Comparison of ENCODE assay signal across 9 cellular contexts in genomic region chr5:15499528-15500325, GRCh38. TPM values are rescaled to one million over a fixed set of nuclear protein-coding genes. Genes with fewer than 3 reads are reported as not detected.
DNase-seq lines count a peak whose midpoint lies in the region; FAIRE-seq and TF ChIP-seq lines count a peak whose summit lies in the region.
"Had no signal": no experiment of that assay in that cellular context is flagged by ENCODE, and none has a peak within 500 bp of the region (broad histone marks: within the 10 kb centered on the region; RNA-seq: fewer than 3 reads in every experiment).

Gene FBXL7, plus strand, starts transcription at chr5:15500180.

- TSS peak; percentile 57 for BruUV-seq in endothelial cell of umbilical vein (replicated peaks; lab: Mats Ljungman, UMichigan)

- in situ Hi-C loops in transverse colon (cut with MboI; ENCODE audit: low pct_ligation_motif_present in 1 of 4, low pct_unique_long_range_greater_than_20kb in 1 of 4, low sequenced_read_pairs in 3 of 4) = no loop called here

- H3K27me3 ChIP-seq in endothelial cell of umbilical vein (ENCODE audit: control insufficient read depth in 2 of 2, insufficient read depth in 2 of 2, low read length in 2 of 2) (no peaks in the 10 kb centered on the region), transverse colon (peaks cover 29% of the 10 kb centered on the region)
- H3K27me3 ChIP-seq: BLaER1 had no signal

- TF ChIP-seq EP300 in transverse colon (IDR thresholded peaks at IDR 0.05; ENCODE audit: low read depth) = no peak

- POLR2A ChIA-PET in endothelial cell of umbilical vein (lab: Charles Lee) = interaction anchor here (1.0 kb wide), 1 partner anchor 11 kb away, joined by 5 read pairs; no protein-coding TSS in a partner anchor

- peak in 2 of 3 experiments; percentile 57 to 60 for DNase-seq in NCI-H1417 (lab: John Stamatoyannopoulos, UW)
- DNase-seq in NCI-H1417 treated with DMSO at 0.1 percent for 48 hours (lab: John Stamatoyannopoulos, UW) = no peak
- peak; percentile 87 to 92 for DNase-seq in NCI-H524 (lab: John Stamatoyannopoulos, UW)
- DNase-seq in endothelial cell of umbilical vein (ENCODE audit: low read depth, low spot score) = peak; percentile 81
- peak; percentile 86 for DNase-seq in medulla oblongata (ENCODE audit: extremely low spot score)
- DNase-seq in transverse colon = peak; percentile 55
- no peak for DNase-seq in activated CD4-positive, alpha-beta T cell treated with anti-CD3 and anti-CD28 coated beads, Interleukin-2, amount 50 U/mL, for 1 hour
- no peak for DNase-seq in activated T-cell treated with anti-CD3 and anti-CD28 coated beads for 4 hours

- TF ChIP-seq CTCF in endothelial cell of umbilical vein (IDR thresholded peaks at IDR 0.05; ENCODE audit: extremely low read depth in 1 of 2, insufficient read depth in 1 of 2, low read depth in 1 of 2, low read length in 2 of 2) (peak in 1 of 2 donors; percentile 24), transverse colon (IDR thresholded peaks at IDR 0.05) (no peak)

- CTCF ChIA-PET in endothelial cell of umbilical vein (lab: Charles Lee) = interaction anchor here (0.7 to 4.5 kb wide), 9 partner anchors 77 to 499 kb away, joined by 3 to 21 read pairs (median 4); no protein-coding TSS in a partner anchor

- H3K4me3 ChIP-seq in endothelial cell of umbilical vein (replicated peaks in 1 of 3; ENCODE audit: insufficient read depth in 1 of 3, low read depth in 1 of 3, low read length in 3 of 3) = peak within 1 kb of the TSS; percentile 83 to 98 (median 88)
- H3K4me3 ChIP-seq in transverse colon = peak within 1 kb of the TSS; percentile 53 to 72 (median 59)
- H3K4me3 ChIP-seq: BLaER1 had no signal

- no peaks in the 10 kb centered on the region for H3K36me3 ChIP-seq in endothelial cell of umbilical vein (ENCODE audit: control insufficient read depth in 2 of 2, extremely low read depth in 1 of 2, insufficient read depth in 2 of 2, low read length in 2 of 2)
- no peaks in the 10 kb centered on the region for H3K36me3 ChIP-seq in transverse colon
- H3K36me3 ChIP-seq: BLaER1 had no signal

- 9% methylated on average over 25 of the region's 61 CpGs; no CpG with 5 or more reads in 1 of the 2 donors for WGBS in transverse colon (ENCODE audit: low coverage in 1 of 2), 2 donors

- no peaks in the 10 kb centered on the region for H3K9me3 ChIP-seq in endothelial cell of umbilical vein (replicated peaks; ENCODE audit: control insufficient read depth, insufficient read depth, low read length)
- no peaks in the 10 kb centered on the region for H3K9me3 ChIP-seq in transverse colon

- H3K4me1 ChIP-seq in endothelial cell of umbilical vein (ENCODE audit: control insufficient read depth, extremely low read depth, insufficient read depth, low read length) (peaks cover 34% of the 10 kb centered on the region), transverse colon (peaks cover 0 to 10% (median 4%) of the 10 kb centered on the region in 4 donors)
- H3K4me1 ChIP-seq: BLaER1 had no signal

- H3K9ac ChIP-seq in endothelial cell of umbilical vein (replicated peaks; ENCODE audit: extremely low read depth, insufficient read depth, low read length) = peak within 1 kb of the TSS; percentile 91
- H3K9ac ChIP-seq: BLaER1 had no signal

- peak; percentile 78 for FAIRE-seq in endothelial cell of umbilical vein (lab: Jason Lieb, UNC)

- TF ChIP-seq POLR2A in endothelial cell of umbilical vein (IDR thresholded peaks at IDR 0.05; ENCODE audit: low read depth, low read length) (peak; percentile 88), transverse colon (IDR thresholded peaks at IDR 0.05) (no peak)

- intact Hi-C loops in endothelial cell of umbilical vein (cut with micrococcal nuclease) = loop anchor here (1.0 to 10.0 kb wide), 9 partner anchors 73 to 494 kb away; no protein-coding TSS in a partner anchor
- intact Hi-C loops in transverse colon (cut with DNase I; ENCODE audit: low total_unique reads) = no loop called here

- H2AFZ ChIP-seq in endothelial cell of umbilical vein (ENCODE audit: low read depth, low read length) = peak within 1 kb of the TSS; percentile 97

- H3K9me1 ChIP-seq in endothelial cell of umbilical vein (replicated peaks; ENCODE audit: control insufficient read depth, extremely low read depth, insufficient read depth, low read length) = no peaks in the 10 kb centered on the region

- peaks cover 38% of the 10 kb centered on the region for H3K79me2 ChIP-seq in endothelial cell of umbilical vein (ENCODE audit: control insufficient read depth, insufficient read depth, low read length)

- dilution Hi-C loops in endothelial cell of umbilical vein (cut with MboI; ENCODE audit: extremely low pct_ligation_motif_present, low sequenced_read_pairs) = no loop called here

- no peaks in the 10 kb centered on the region for H4K20me1 ChIP-seq in endothelial cell of umbilical vein (replicated peaks; ENCODE audit: control insufficient read depth, extremely low read depth, insufficient read depth, low read length)
- H4K20me1 ChIP-seq: BLaER1 had no signal

- H3K27ac ChIP-seq in endothelial cell of umbilical vein (ENCODE audit: insufficient read depth, low read depth, low read length) = peak within 1 kb of the TSS; percentile 66
- peak within 1 kb of the TSS; percentile 83 to 90 (median 86) for H3K27ac ChIP-seq in transverse colon
- H3K27ac ChIP-seq: BLaER1 had no signal

- peak within 1 kb of the TSS; percentile 99 for H3K4me2 ChIP-seq in endothelial cell of umbilical vein (ENCODE audit: insufficient read depth, low read length)
- H3K4me2 ChIP-seq: BLaER1 had no signal

TF ChIP-seq in endothelial cell of umbilical vein, 7 proteins besides CTCF, POLR2A, EP300 and RAD21:
- TF ChIP-seq MYC (IDR thresholded peaks at IDR 0.05; ENCODE audit: low read depth, low read length) = no peak
- TF ChIP-seq EZH2 (IDR thresholded peaks at IDR 0.05; ENCODE audit: borderline replicate concordance, low read depth, low read length, severe bottlenecking) = no peak
- no peak for TF ChIP-seq MAX (IDR thresholded peaks at IDR 0.05; ENCODE audit: insufficient read depth, insufficient read length)
- TF ChIP-seq POLR2AphosphoS5 (IDR thresholded peaks at IDR 0.05; ENCODE audit: insufficient read depth, low read depth, low read length) = peak; percentile 92

RNA-seq across cellular contexts. Expression of gene FBXL7, which starts in this region (rescaled TPM):
- total RNA-seq in endothelial cell of umbilical vein = 28.6 and 32.2 TPM in 2 replicates
- polyA plus RNA-seq in endothelial cell of umbilical vein = 23.5 and 24.1 TPM in 2 replicates
- 15.0 and 16.1 TPM in 2 replicates for polyA plus RNA-seq in endothelial cell of umbilical vein (2011; cell fraction: cytosol; rRNA removed)
- polyA plus RNA-seq in endothelial cell of umbilical vein (2011; cell fraction: nucleus; rRNA removed) = 54.8 and 59.9 TPM in 2 replicates
- 16.9 and 23.3 TPM in 2 replicates for polyA plus RNA-seq in endothelial cell of umbilical vein (2012)
- 26.9 and 29.2 TPM in 2 replicates for polyA minus RNA-seq in endothelial cell of umbilical vein
- polyA minus RNA-seq in endothelial cell of umbilical vein (2011; cell fraction: cytosol; rRNA and poly(A)+ RNA removed) = not detected
- 45.4 and 60.4 TPM in 2 replicates for polyA minus RNA-seq in endothelial cell of umbilical vein (2011; cell fraction: nucleus; rRNA and poly(A)+ RNA removed)
- 10 to 100 TPM in 1 of 4 donors, 1 to 10 TPM in 3; 5.7 to 47.4 (median 6.3) TPM for total RNA-seq in transverse colon

Comparison
In these comparisons a context has a peak if more than half of its experiments do, and no peak if none do; other contexts are left out.
1. DNase-seq: peak in NCI-H1417 (2 of 3), NCI-H524 (2 of 2), endothelial cell of umbilical vein (single experiment), medulla oblongata (single experiment) and transverse colon (single experiment); none in NCI-H1417 treated with DMSO at 0.1 percent for 48 hours (single experiment), activated CD4-positive, alpha-beta T cell treated with anti-CD3 and anti-CD28 coated beads, Interleukin-2, amount 50 U/mL, for 1 hour (single experiment) and activated T-cell treated with anti-CD3 and anti-CD28 coated beads for 4 hours (single experiment).